ENCODE assay signal across 12 cellular contexts in the genomic region with DNA sequence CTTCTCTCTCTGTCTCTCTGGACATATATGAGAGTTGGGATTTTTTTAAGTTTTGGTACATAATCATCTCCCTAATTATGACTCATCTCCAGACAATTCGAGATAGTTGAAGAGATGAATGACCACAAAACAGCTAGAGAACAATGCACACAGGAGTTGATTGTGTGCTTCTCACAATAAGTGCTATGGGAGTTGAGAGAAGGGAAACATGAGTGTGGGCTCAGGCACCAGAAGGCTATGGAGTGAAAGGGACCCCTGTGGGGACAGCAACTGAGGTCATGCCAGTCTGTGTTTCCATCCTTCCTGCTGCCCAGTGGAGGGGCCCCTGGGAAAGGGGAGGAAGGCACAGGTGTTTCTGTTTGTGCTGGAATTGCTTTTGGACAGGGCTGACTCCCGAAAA. TPM values are rescaled to one million over a fixed set of nuclear protein-coding genes. Genes with fewer than 3 reads are reported as not detected.
DNase-seq lines count a peak whose midpoint lies in the region; ATAC-seq, FAIRE-seq and TF ChIP-seq lines count a peak whose summit lies in the region.
"Had no signal": no experiment of that assay in that cellular context is flagged by ENCODE, and none has a peak within 500 bp of the region (broad histone marks: within the 10 kb centered on the region; RNA-seq: fewer than 3 reads in every experiment).

No MANE protein-coding gene starts in this region.

- peak overlapping the region; percentile 17 for H3K27ac Mint-ChIP-seq in activated naive CD8-positive, alpha-beta T cell treated with anti-CD3 and anti-CD28 coated beads, Interleukin-2, amount 50 U/mL, for 24 hours
- H3K27ac Mint-ChIP-seq in activated naive CD8-positive, alpha-beta T cell treated with anti-CD3 and anti-CD28 coated beads for 36 hours, result no peak overlapping the region
- H3K27ac Mint-ChIP-seq in naive thymus-derived CD4-positive, alpha-beta T cell, result no peak overlapping the region
- H3K27ac Mint-ChIP-seq: B cell had no signal

- H3K9me3 Mint-ChIP-seq in activated naive CD8-positive, alpha-beta T cell treated with anti-CD3 and anti-CD28 coated beads, Interleukin-2, amount 50 U/mL, for 24 hours, result no peaks in the 10 kb centered on the region
- no peaks in the 10 kb centered on the region for H3K9me3 Mint-ChIP-seq in activated naive CD8-positive, alpha-beta T cell treated with anti-CD3 and anti-CD28 coated beads for 36 hours
- H3K9me3 Mint-ChIP-seq in naive thymus-derived CD4-positive, alpha-beta T cell, result no peaks in the 10 kb centered on the region

- CTCF ChIA-PET in naive thymus-derived CD4-positive, alpha-beta T cell (lab: Charles Lee), result no interaction called here

- H3K4me3 Mint-ChIP-seq in activated naive CD8-positive, alpha-beta T cell treated with anti-CD3 and anti-CD28 coated beads, Interleukin-2, amount 50 U/mL, for 24 hours, result no peak overlapping the region
- no peak overlapping the region for H3K4me3 Mint-ChIP-seq in activated naive CD8-positive, alpha-beta T cell treated with anti-CD3 and anti-CD28 coated beads for 36 hours
- H3K4me3 Mint-ChIP-seq in naive thymus-derived CD4-positive, alpha-beta T cell, result no peak overlapping the region
- H3K4me3 Mint-ChIP-seq: B cell had no signal

- peak; percentile 41 for ATAC-seq in activated naive CD8-positive, alpha-beta T cell treated with anti-CD3 and anti-CD28 coated beads, Interleukin-2, amount 50 U/mL, for 24 hours
- no peak for ATAC-seq in naive thymus-derived CD4-positive, alpha-beta T cell
- ATAC-seq in GM19452 (IDR thresholded peaks at IDR 0.05; ENCODE audit: unreplicated experiment), result no peak
- ATAC-seq: pancreas had no signal

- no peaks in the 10 kb centered on the region for H3K36me3 ChIP-seq in naive thymus-derived CD4-positive, alpha-beta T cell (ENCODE audit: control insufficient read depth in 2 of 3, insufficient read depth in 3 of 3, low read length in 3 of 3)
- H3K36me3 ChIP-seq: pancreas had no signal

- H3K4me3 ChIP-seq in naive thymus-derived CD4-positive, alpha-beta T cell (ENCODE audit: low read length), result no peak overlapping the region
- H3K4me3 ChIP-seq: pancreas had no signal

- TF ChIP-seq POLR2A in erythroblast (IDR thresholded peaks at IDR 0.05; ENCODE audit: low read length), result no peak

- no peak for DNase-seq in activated naive CD8-positive, alpha-beta T cell treated with anti-CD3 and anti-CD28 coated beads, Interleukin-2, amount 50 U/mL, for 24 hours
- no peak for DNase-seq in activated naive CD8-positive, alpha-beta T cell treated with anti-CD3 and anti-CD28 coated beads for 36 hours
- DNase-seq in SW480 (ENCODE audit: low spot score), result peak; percentile 97
- no peak for DNase-seq in frontal cortex (ENCODE audit: low spot score in 2 of 2)
- no peak for DNase-seq in naive thymus-derived CD4-positive, alpha-beta T cell
- DNase-seq in erythroblast (lab: John Stamatoyannopoulos, UW), result no peak
- DNase-seq: amniotic stem cell, pancreas had no signal

- FAIRE-seq in frontal cortex (lab: Jason Lieb, UNC), result peak; percentile 39
- FAIRE-seq: GM12891, pancreas had no signal

- H3K4me1 ChIP-seq in naive thymus-derived CD4-positive, alpha-beta T cell (ENCODE audit: control insufficient read depth in 2 of 2, insufficient read depth in 2 of 2, low read length in 2 of 2), result peaks cover 0 to 7% of the 10 kb centered on the region in 2 donors
- H3K4me1 ChIP-seq: pancreas had no signal

- POLR2A ChIA-PET in naive thymus-derived CD4-positive, alpha-beta T cell (lab: Charles Lee), result no interaction called here

- H3K27me3 Mint-ChIP-seq in activated naive CD8-positive, alpha-beta T cell treated with anti-CD3 and anti-CD28 coated beads, Interleukin-2, amount 50 U/mL, for 24 hours, result peaks cover 4% of the 10 kb centered on the region
- H3K27me3 Mint-ChIP-seq in activated naive CD8-positive, alpha-beta T cell treated with anti-CD3 and anti-CD28 coated beads for 36 hours, result no peaks in the 10 kb centered on the region
- peaks cover 0 to 17% (median 4%) of the 10 kb centered on the region in 5 donors for H3K27me3 Mint-ChIP-seq in naive thymus-derived CD4-positive, alpha-beta T cell

- intact Hi-C loops in naive thymus-derived CD4-positive, alpha-beta T cell (cut with micrococcal nuclease), result no loop called here

- H3K27me3 ChIP-seq in naive thymus-derived CD4-positive, alpha-beta T cell (ENCODE audit: control insufficient read depth in 2 of 2, insufficient read depth in 2 of 2, low read length in 2 of 2), result no peaks in the 10 kb centered on the region
- H3K27me3 ChIP-seq: pancreas had no signal

- peak overlapping the region; percentile 98 for H3K27ac ChIP-seq in temporal lobe (ENCODE audit: low read depth, low read length)
- no peak overlapping the region for H3K27ac ChIP-seq in naive thymus-derived CD4-positive, alpha-beta T cell (ENCODE audit: low read depth, low read length)
- H3K27ac ChIP-seq: pancreas had no signal

- no peaks in the 10 kb centered on the region for H3K9me3 ChIP-seq in naive thymus-derived CD4-positive, alpha-beta T cell (ENCODE audit: control insufficient read depth in 2 of 3, low read length in 3 of 3)
- H3K9me3 ChIP-seq: pancreas had no signal

- H3K36me3 Mint-ChIP-seq in activated naive CD8-positive, alpha-beta T cell treated with anti-CD3 and anti-CD28 coated beads, Interleukin-2, amount 50 U/mL, for 24 hours (ENCODE audit: low read depth), result no peaks in the 10 kb centered on the region
- no peaks in the 10 kb centered on the region for H3K36me3 Mint-ChIP-seq in activated naive CD8-positive, alpha-beta T cell treated with anti-CD3 and anti-CD28 coated beads for 36 hours
- H3K36me3 Mint-ChIP-seq in naive thymus-derived CD4-positive, alpha-beta T cell, result peaks cover 0 to 4% (median 0%) of the 10 kb centered on the region in 5 donors

- H3K4me1 Mint-ChIP-seq in activated naive CD8-positive, alpha-beta T cell treated with anti-CD3 and anti-CD28 coated beads, Interleukin-2, amount 50 U/mL, for 24 hours, result peaks cover 15% of the 10 kb centered on the region
- peaks cover 3% of the 10 kb centered on the region for H3K4me1 Mint-ChIP-seq in activated naive CD8-positive, alpha-beta T cell treated with anti-CD3 and anti-CD28 coated beads for 36 hours
- peaks cover 0 to 21% (median 3%) of the 10 kb centered on the region in 7 donors for H3K4me1 Mint-ChIP-seq in naive thymus-derived CD4-positive, alpha-beta T cell

RNA-seq across cellular contexts. Expression of a gene that starts 6.5 kb away (rescaled TPM):
- 100 to 1,000 TPM; 314 to 317 TPM for total RNA-seq in activated naive CD8-positive, alpha-beta T cell treated with anti-CD3 and anti-CD28 coated beads for 36 hours
- 701 TPM for total RNA-seq in frontal cortex
- total RNA-seq in temporal lobe, result 517 TPM
- total RNA-seq in naive thymus-derived CD4-positive, alpha-beta T cell, result 100 to 1,000 TPM in 2 of 5 experiments, 10 to 100 TPM in 3; 67.3 to 189 (median 83.3) TPM
- 100 to 1,000 TPM; 118 to 185 TPM for polyA plus RNA-seq in naive thymus-derived CD4-positive, alpha-beta T cell
